10 cellular contexts compared by ENCODE assay signal in genomic region chr13:51959773-51960172, GRCh38. TPM values are rescaled to one million over a fixed set of nuclear protein-coding genes. Genes with fewer than 3 reads are reported as not detected.
DNase-seq lines count a peak whose midpoint lies in the region; ATAC-seq, FAIRE-seq and TF ChIP-seq lines count a peak whose summit lies in the region.
"Had no signal": no experiment of that assay in that cellular context is flagged by ENCODE, and none has a peak within 500 bp of the region (broad histone marks: within the 10 kb centered on the region; RNA-seq: fewer than 3 reads in every experiment).

No MANE protein-coding gene starts in this region.

- H3K4me3 Mint-ChIP-seq in activated CD4-positive, alpha-beta T cell treated with anti-CD3 and anti-CD28 coated beads, Interleukin-2, amount 10 ng/mL, durations not matched to agents 7 days and 5 days: no peak overlapping the region
- no peak overlapping the region for H3K4me3 Mint-ChIP-seq in endothelial cell (ENCODE audit: unreplicated experiment)

- CTCF ChIA-PET in activated CD4-positive, alpha-beta T cell treated with anti-CD3 and anti-CD28 coated beads, Interleukin-2, amount 10 ng/mL, durations not matched to agents 7 days and 5 days (lab: Charles Lee): interaction anchor here (1.1 to 2.0 kb wide), 2 partner anchors 11 to 18 kb away, joined by 3 to 8 read pairs; no protein-coding TSS in a partner anchor

- peak; percentile 81 for ATAC-seq in HG02678 (IDR thresholded peaks at IDR 0.05; ENCODE audit: unreplicated experiment)
- ATAC-seq: A549 had no signal

- H3K9me2 ChIP-seq in Loucy (replicated peaks; ENCODE audit: low read depth, low read length): no peaks in the 10 kb centered on the region

- H3K4me1 Mint-ChIP-seq in activated CD4-positive, alpha-beta T cell treated with anti-CD3 and anti-CD28 coated beads, Interleukin-2, amount 10 ng/mL, durations not matched to agents 7 days and 5 days: peaks cover 49% of the 10 kb centered on the region
- no peaks in the 10 kb centered on the region for H3K4me1 Mint-ChIP-seq in endothelial cell (ENCODE audit: unreplicated experiment)

- no peak for FAIRE-seq in small intestine (lab: Jason Lieb, UNC)
- FAIRE-seq in H54 (lab: Jason Lieb, UNC): no peak
- FAIRE-seq: A549 had no signal

- H3K27ac ChIP-seq in small intestine (ENCODE audit: low read depth in 1 of 2, low read length in 1 of 2): peak overlapping the region; percentile 43 to 63
- no peak overlapping the region for H3K27ac ChIP-seq in suprapubic skin
- H3K27ac ChIP-seq: A549, stomach had no signal

- H3K4me1 ChIP-seq in Loucy (ENCODE audit: insufficient read depth, low read length, poor library complexity, severe bottlenecking): peaks cover 7% of the 10 kb centered on the region
- peaks cover 12% of the 10 kb centered on the region in 2 donors for H3K4me1 ChIP-seq in small intestine (ENCODE audit: control insufficient read depth in 2 of 2, insufficient read depth in 1 of 2, low read depth in 1 of 2, low read length in 1 of 2)
- H3K4me1 ChIP-seq in suprapubic skin: no peaks in the 10 kb centered on the region
- H3K4me1 ChIP-seq: A549 had no signal

- TF ChIP-seq POLR2A in H54 (IDR thresholded peaks at IDR 0.05; ENCODE audit: low read depth, low read length) (no peak), suprapubic skin (IDR thresholded peaks at IDR 0.05) (no peak)

- no peaks in the 10 kb centered on the region for H3K27me3 Mint-ChIP-seq in activated CD4-positive, alpha-beta T cell treated with anti-CD3 and anti-CD28 coated beads, Interleukin-2, amount 10 ng/mL, durations not matched to agents 7 days and 5 days
- H3K27me3 Mint-ChIP-seq in endothelial cell (ENCODE audit: unreplicated experiment): peaks cover under 1% of the 10 kb centered on the region

- no peak overlapping the region for H3K4me3 ChIP-seq in Loucy (ENCODE audit: low read length, poor library complexity, severe bottlenecking)
- H3K4me3 ChIP-seq in small intestine (ENCODE audit: low read depth in 1 of 2, low read length in 2 of 2): no peak overlapping the region
- H3K4me3 ChIP-seq in suprapubic skin: no peak overlapping the region
- H3K4me3 ChIP-seq: A549, stomach had no signal

- 22 to 60% (median 23%) methylated on average over 3 of the region's 3 CpGs for WGBS in small intestine, 3 donors
- WGBS in suprapubic skin: 94% methylated on average over 3 of the region's 3 CpGs

- no peaks in the 10 kb centered on the region for H3F3A ChIP-seq in Loucy (ENCODE audit: low read depth)

- no peaks in the 10 kb centered on the region for H3K9me3 Mint-ChIP-seq in activated CD4-positive, alpha-beta T cell treated with anti-CD3 and anti-CD28 coated beads, Interleukin-2, amount 10 ng/mL, durations not matched to agents 7 days and 5 days
- H3K9me3 Mint-ChIP-seq in endothelial cell (ENCODE audit: unreplicated experiment): no peaks in the 10 kb centered on the region

- H3K4me2 ChIP-seq in Loucy (ENCODE audit: low read depth, low read length, poor library complexity, severe bottlenecking): peak overlapping the region; percentile 2
- H3K4me2 ChIP-seq: A549 had no signal

- DNase-seq in activated CD4-positive, alpha-beta T cell treated with anti-CD3 and anti-CD28 coated beads, Interleukin-2, amount 10 ng/mL, durations not matched to agents 7 days and 5 days: no peak
- no peak for DNase-seq in activated CD4-positive, alpha-beta T cell treated with anti-CD3 and anti-CD28 coated beads, Interleukin-2, amount 50 U/mL, for 1 hour
- peak; percentile 81 for DNase-seq in small intestine
- no peak for DNase-seq in H54 (ENCODE audit: insufficient read length, low spot score)
- DNase-seq in endothelial cell (ENCODE audit: low spot score): no peak
- no peak for DNase-seq in suprapubic skin (ENCODE audit: low spot score in 2 of 2)
- DNase-seq: stomach had no signal

- H3K9ac ChIP-seq in Loucy (ENCODE audit: low read depth, low read length, poor library complexity, severe bottlenecking): no peak overlapping the region

- peak overlapping the region; percentile 62; the same call in 1 of the 2 replicates for H2AFZ ChIP-seq in Loucy (ENCODE audit: low read length)

- no peaks in the 10 kb centered on the region for H3K27me3 ChIP-seq in Loucy (ENCODE audit: insufficient read depth, low read length, poor library complexity, severe bottlenecking)
- no peaks in the 10 kb centered on the region for H3K27me3 ChIP-seq in small intestine (ENCODE audit: control insufficient read depth in 2 of 2, insufficient read depth in 2 of 2, low read length in 2 of 2)
- no peaks in the 10 kb centered on the region for H3K27me3 ChIP-seq in suprapubic skin
- H3K27me3 ChIP-seq: stomach had no signal

- H3K36me3 ChIP-seq in Loucy (ENCODE audit: insufficient read depth, low read length) (no peaks in the 10 kb centered on the region), small intestine (ENCODE audit: control insufficient read depth in 2 of 2, insufficient read depth in 2 of 2, low read length in 2 of 2) (no peaks in the 10 kb centered on the region), suprapubic skin (no peaks in the 10 kb centered on the region)

- H3K27ac Mint-ChIP-seq in activated CD4-positive, alpha-beta T cell treated with anti-CD3 and anti-CD28 coated beads, Interleukin-2, amount 10 ng/mL, durations not matched to agents 7 days and 5 days: peak overlapping the region; percentile 4
- no peak overlapping the region for H3K27ac Mint-ChIP-seq in endothelial cell (ENCODE audit: unreplicated experiment)

- H3K9me3 ChIP-seq in Loucy (ENCODE audit: insufficient read depth, low read depth, low read length) (no peaks in the 10 kb centered on the region), small intestine (ENCODE audit: control insufficient read depth, low read depth) (no peaks in the 10 kb centered on the region), suprapubic skin (no peaks in the 10 kb centered on the region)
- H3K9me3 ChIP-seq: A549, stomach had no signal

- TF ChIP-seq EP300 in suprapubic skin (IDR thresholded peaks at IDR 0.05): no peak

- no peaks in the 10 kb centered on the region for H4K20me1 ChIP-seq in Loucy (ENCODE audit: insufficient read depth, low read length, poor library complexity, severe bottlenecking)

- POLR2A ChIA-PET in activated CD4-positive, alpha-beta T cell treated with anti-CD3 and anti-CD28 coated beads, Interleukin-2, amount 10 ng/mL, durations not matched to agents 7 days and 5 days (lab: Charles Lee): no interaction called here

- no peaks in the 10 kb centered on the region for H3K79me2 ChIP-seq in Loucy (ENCODE audit: insufficient read depth, low read length)

- H3K36me3 Mint-ChIP-seq in activated CD4-positive, alpha-beta T cell treated with anti-CD3 and anti-CD28 coated beads, Interleukin-2, amount 10 ng/mL, durations not matched to agents 7 days and 5 days (ENCODE audit: low read depth): no peaks in the 10 kb centered on the region
- peaks cover 13% of the 10 kb centered on the region for H3K36me3 Mint-ChIP-seq in endothelial cell (ENCODE audit: low read depth, unreplicated experiment)

- TF ChIP-seq CTCF in Loucy (conservative IDR thresholded peaks at IDR 0.05; ENCODE audit: low read length): no peak
- TF ChIP-seq CTCF in endothelial cell (IDR thresholded peaks at IDR 0.05; ENCODE audit: unreplicated experiment): no peak
- no peak for TF ChIP-seq CTCF in suprapubic skin (IDR thresholded peaks at IDR 0.05)

RNA-seq across cellular contexts. Expression of gene ATP7B, which starts 51.5 kb away (rescaled TPM):
- total RNA-seq in activated CD4-positive, alpha-beta T cell treated with anti-CD3 and anti-CD28 coated beads, Interleukin-2, amount 10 ng/mL, durations not matched to agents 7 days and 5 days: under 1 TPM; 0.62 to 0.74 TPM
- polyA plus RNA-seq in small intestine: 10 to 100 TPM in 2 of 3 donors, 1 to 10 TPM in 1; 8.1 to 16.1 (median 10.8) TPM
- 19.3 TPM for total RNA-seq in endothelial cell (ENCODE audit: unreplicated experiment)
- total RNA-seq in suprapubic skin: 1 to 10 TPM; 2.0 to 8.3 (median 5.1) TPM

RNA-seq across cellular contexts. Expression of gene ALG11, which starts 52.4 kb away (rescaled TPM):
- 10 to 100 TPM; 31.1 to 31.7 TPM for total RNA-seq in activated CD4-positive, alpha-beta T cell treated with anti-CD3 and anti-CD28 coated beads, Interleukin-2, amount 10 ng/mL, durations not matched to agents 7 days and 5 days
- polyA plus RNA-seq in small intestine: 1 to 10 TPM; 1.4 to 7.7 (median 2.2) TPM
- total RNA-seq in endothelial cell (ENCODE audit: unreplicated experiment) (44.7 TPM), suprapubic skin (10 to 100 TPM in 3 of 4 donors, 1 to 10 TPM in 1; 7.4 to 23.7 (median 13.2) TPM)
